2 cellular contexts compared by ENCODE assay signal in genomic region chr10:26212511-26212910, GRCh38.
TF ChIP-seq lines count a peak whose summit lies in the region.

No MANE protein-coding gene starts in this region.

TF ChIP-seq in H1, 55 proteins besides CTCF, POLR2A, EP300 and RAD21:
- TF ChIP-seq NANOG (IDR thresholded peaks at IDR 0.05; ENCODE audit: insufficient read depth, low read depth, low read length, poor library complexity, severe bottlenecking) (no peak), SUZ12 (IDR thresholded peaks at IDR 0.05; ENCODE audit: low read length) (peak; percentile 44), SP1 (IDR thresholded peaks at IDR 0.05; ENCODE audit: low read depth, low read length) (no peak), POU5F1 (IDR thresholded peaks at IDR 0.05; ENCODE audit: low read depth, low read length) (no peak), GTF2F1 (IDR thresholded peaks at IDR 0.05; ENCODE audit: borderline replicate concordance, low read depth, low read length) (no peak), RBBP5 (IDR thresholded peaks at IDR 0.05; ENCODE audit: borderline replicate concordance, low read depth, low read length) (no peak), SIN3A (conservative IDR thresholded peaks at IDR 0.05 in 1 of 2, IDR thresholded peaks at IDR 0.05 in 1 of 2; ENCODE audit: low read depth in 1 of 2, low read length in 2 of 2) (no peak), TBP (IDR thresholded peaks at IDR 0.05; ENCODE audit: low read depth, low read length) (no peak), TCF12 (IDR thresholded peaks at IDR 0.05; ENCODE audit: low read depth, low read length) (no peak), ASH2L (IDR thresholded peaks at IDR 0.05; ENCODE audit: low read length) (no peak), TAF1 (IDR thresholded peaks at IDR 0.05; ENCODE audit: low read depth, low read length) (no peak), SP2 (IDR thresholded peaks at IDR 0.05; ENCODE audit: low read length) (no peak), SIX5 (IDR thresholded peaks at IDR 0.05; ENCODE audit: low read depth, low read length) (no peak), POLR2AphosphoS5 (IDR thresholded peaks at IDR 0.05; ENCODE audit: low read depth, low read length) (no peak)
- TF ChIP-seq, protein P1, sequence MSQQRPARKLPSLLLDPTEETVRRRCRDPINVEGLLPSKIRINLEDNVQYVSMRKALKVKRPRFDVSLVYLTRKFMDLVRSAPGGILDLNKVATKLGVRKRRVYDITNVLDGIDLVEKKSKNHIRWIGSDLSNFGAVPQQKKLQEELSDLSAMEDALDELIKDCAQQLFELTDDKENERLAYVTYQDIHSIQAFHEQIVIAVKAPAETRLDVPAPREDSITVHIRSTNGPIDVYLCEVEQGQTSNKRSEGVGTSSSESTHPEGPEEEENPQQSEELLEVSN (IDR thresholded peaks at IDR 0.05), result peak; percentile 49
- TF ChIP-seq, protein P2, sequence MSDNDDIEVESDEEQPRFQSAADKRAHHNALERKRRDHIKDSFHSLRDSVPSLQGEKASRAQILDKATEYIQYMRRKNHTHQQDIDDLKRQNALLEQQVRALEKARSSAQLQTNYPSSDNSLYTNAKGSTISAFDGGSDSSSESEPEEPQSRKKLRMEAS (IDR thresholded peaks at IDR 0.05), result peak; percentile 63; the same call in 1 of the 2 replicates

TF ChIP-seq in HEK293T, 16 proteins besides CTCF, POLR2A, EP300 and RAD21:
- no peak for TF ChIP-seq NFRKB (IDR thresholded peaks at IDR 0.05)
- TF ChIP-seq ARNT (IDR thresholded peaks at IDR 0.05), result no peak
- no peak for TF ChIP-seq ELF4 (IDR thresholded peaks at IDR 0.05)
- no peak for TF ChIP-seq PKNOX1 (IDR thresholded peaks at IDR 0.05)
- TF ChIP-seq BHLHE40 (IDR thresholded peaks at IDR 0.05; ENCODE audit: borderline replicate concordance), result no peak
- no peak for TF ChIP-seq TARDBP (IDR thresholded peaks at IDR 0.05)
TF ChIP-seq in HEK293T: peak in this region for 0.
